8 cellular contexts compared by ENCODE assay signal in the genomic region with DNA sequence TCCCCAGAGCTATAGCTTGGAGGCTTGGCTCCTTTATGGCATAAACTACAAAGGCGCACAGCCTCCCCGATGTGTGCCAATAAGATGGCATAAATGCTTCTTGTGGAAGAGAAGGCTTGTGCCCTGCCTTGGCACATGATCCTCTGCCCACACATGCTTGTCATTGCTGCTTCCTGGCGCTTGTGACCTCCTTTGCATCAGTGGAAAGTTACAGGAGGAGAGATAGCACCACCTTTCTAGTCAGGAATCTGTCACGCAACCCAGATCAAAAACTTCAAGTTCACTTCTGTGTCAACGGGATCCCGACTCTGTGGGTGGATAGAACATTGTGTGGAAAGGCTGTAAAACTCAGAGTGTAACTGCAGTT.
DNase-seq lines count a peak whose midpoint lies in the region; ATAC-seq lines count a peak whose summit lies in the region.

No MANE protein-coding gene starts in this region.

- no peak overlapping the region for H4K8ac ChIP-seq in neuronal stem cell (ENCODE audit: low read depth, low read length)

- peak; percentile 44 to 56 for DNase-seq in activated CD4-positive, alpha-beta T cell treated with anti-CD3 and anti-CD28 coated beads for 24 hours (ENCODE audit: low read depth in 2 of 2)
- DNase-seq in amniotic epithelial cell (ENCODE audit: low read depth) = peak; percentile 30
- DNase-seq in neuronal stem cell (ENCODE audit: low spot score) = no peak
- DNase-seq in GM03348 (ENCODE audit: low spot score) = no peak
- DNase-seq in GM19240 (ENCODE audit: insufficient read length, low spot score) = no peak

- no peak overlapping the region for H2BK12ac ChIP-seq in neuronal stem cell (ENCODE audit: low read length)

- H3K4me3 ChIP-seq in neuronal stem cell (ENCODE audit: low read length in 2 of 2) (no peak overlapping the region), thymus (ENCODE audit: low read length) (no peak overlapping the region)

- no peak overlapping the region for H3K9ac ChIP-seq in neuronal stem cell (ENCODE audit: low read depth, low read length, poor library complexity)

- no peak overlapping the region for H3K18ac ChIP-seq in neuronal stem cell (ENCODE audit: low read length)

- H2AK5ac ChIP-seq in neuronal stem cell (ENCODE audit: low read depth, low read length) = no peak overlapping the region

- H3K23ac ChIP-seq in neuronal stem cell (ENCODE audit: low read depth, low read length, poor library complexity) = no peak overlapping the region

- no peaks in the 10 kb centered on the region for H3K9me3 ChIP-seq in neuronal stem cell (replicated peaks in 1 of 2; ENCODE audit: control insufficient read depth in 2 of 2, insufficient read depth in 1 of 2, low read depth in 1 of 2, low read length in 2 of 2)
- no peaks in the 10 kb centered on the region for H3K9me3 ChIP-seq in thymus (ENCODE audit: control insufficient read depth)

- no peak overlapping the region for H2BK120ac ChIP-seq in neuronal stem cell (ENCODE audit: low read depth, low read length)

- WGBS in neuronal stem cell (ENCODE audit: extremely low coverage in 2 of 2, insufficient read length in 2 of 2, insufficient replicate concordance in 1 of 2), 2 donors = no CpG with 5 or more reads among the region's 6 CpGs
- 72% methylated on average over 6 of the region's 6 CpGs for WGBS in thymus

- no peak overlapping the region for H3K4ac ChIP-seq in neuronal stem cell (ENCODE audit: low read length)

- H3K4me2 ChIP-seq in neuronal stem cell (ENCODE audit: insufficient read depth, low read length, poor library complexity, severe bottlenecking) = no peak overlapping the region

- H4K91ac ChIP-seq in neuronal stem cell (ENCODE audit: low read depth, low read length, poor library complexity) = no peak overlapping the region

- ATAC-seq in GM21390 (IDR thresholded peaks at IDR 0.05; ENCODE audit: unreplicated experiment) (no peak), GM19023 (IDR thresholded peaks at IDR 0.05; ENCODE audit: unreplicated experiment) (no peak)

- H2AFZ ChIP-seq in neuronal stem cell (ENCODE audit: low read length) = no peak overlapping the region

- peak overlapping the region; percentile 27 for H2BK5ac ChIP-seq in neuronal stem cell (ENCODE audit: low read length)

- no peaks in the 10 kb centered on the region for H3K4me1 ChIP-seq in neuronal stem cell (ENCODE audit: control insufficient read depth in 2 of 2, insufficient read depth in 1 of 2, low read depth in 1 of 2, low read length in 2 of 2)
- peaks cover 18% of the 10 kb centered on the region for H3K4me1 ChIP-seq in thymus (ENCODE audit: control insufficient read depth, insufficient read depth, low read length)

- peaks cover 0 to 12% (median 0%) of the 10 kb centered on the region in 3 experiments for H3K27me3 ChIP-seq in neuronal stem cell (ENCODE audit: control insufficient read depth in 3 of 3, insufficient read depth in 3 of 3, low read depth in 1 of 3, low read length in 3 of 3)
- no peaks in the 10 kb centered on the region for H3K27me3 ChIP-seq in thymus (ENCODE audit: control insufficient read depth, insufficient read depth)

- H3K36me3 ChIP-seq in neuronal stem cell (replicated peaks in 1 of 2; ENCODE audit: control insufficient read depth in 2 of 2, insufficient read depth in 2 of 2, low read length in 2 of 2) (no peaks in the 10 kb centered on the region), thymus (ENCODE audit: control insufficient read depth, insufficient read depth) (peaks cover 21% of the 10 kb centered on the region)

- no peaks in the 10 kb centered on the region for H3K79me1 ChIP-seq in neuronal stem cell (ENCODE audit: low read depth, low read length)

- no peak overlapping the region for H2BK15ac ChIP-seq in neuronal stem cell (ENCODE audit: low read length)

- H3K27ac ChIP-seq in neuronal stem cell (replicated peaks; ENCODE audit: low read length) = no peak overlapping the region
- peak overlapping the region; percentile 81 for H3K27ac ChIP-seq in thymus (ENCODE audit: low read depth)

- H3K14ac ChIP-seq in neuronal stem cell (ENCODE audit: low read length) = no peak overlapping the region

Comparison
In these comparisons a context has a peak if more than half of its experiments do, and no peak if none do; other contexts are left out.
1. DNase-seq: peak in activated CD4-positive, alpha-beta T cell treated with anti-CD3 and anti-CD28 coated beads for 24 hours (2 of 2) and amniotic epithelial cell (single experiment); none in neuronal stem cell (single experiment), GM03348 (single experiment) and GM19240 (single experiment).